ENCODE assay signal across 25 cellular contexts in the genomic region with DNA sequence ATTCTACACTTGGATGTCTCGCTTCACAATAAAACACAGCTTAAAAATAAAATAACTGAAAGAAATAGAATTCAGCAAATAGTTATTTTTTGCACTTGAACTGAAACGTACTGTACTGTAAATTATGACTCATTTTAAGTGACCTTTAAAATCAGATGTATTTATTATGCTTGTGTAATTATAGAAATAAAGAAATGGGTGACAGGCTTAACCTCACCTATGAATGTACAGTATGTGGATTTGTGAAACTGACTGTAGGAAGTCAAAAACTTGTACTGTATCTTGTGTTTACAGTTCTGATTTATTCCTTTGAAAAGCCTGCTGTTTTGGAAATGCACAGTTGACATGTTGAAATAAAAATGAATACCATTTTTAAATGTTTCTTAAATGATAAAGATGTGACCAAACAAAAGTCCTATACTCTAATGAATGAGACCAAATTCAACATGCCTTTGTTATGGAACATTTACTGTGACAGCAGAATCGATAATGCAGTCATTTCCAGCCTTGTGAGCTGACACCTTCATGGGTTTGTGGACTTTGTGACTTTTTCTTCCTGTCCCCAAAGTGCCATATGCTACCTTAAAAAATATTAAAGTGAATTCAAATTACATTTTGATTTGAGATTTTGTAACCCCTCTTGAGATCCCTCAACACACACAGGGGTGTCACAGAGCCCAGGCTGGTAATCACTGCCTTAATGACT. TPM values are rescaled to one million over a fixed set of nuclear protein-coding genes. Genes with fewer than 3 reads are reported as not detected.
DNase-seq lines count a peak whose midpoint lies in the region; ATAC-seq, FAIRE-seq and TF ChIP-seq lines count a peak whose summit lies in the region.
"Had no signal": no experiment of that assay in that cellular context is flagged by ENCODE, and none has a peak within 500 bp of the region (broad histone marks: within the 10 kb centered on the region; RNA-seq: fewer than 3 reads in every experiment).

No MANE protein-coding gene starts in this region.

- no peaks in the 10 kb centered on the region for H3K27me3 ChIP-seq in CD4-positive, CD25-positive, alpha-beta regulatory T cell (ENCODE audit: control insufficient read depth, insufficient read depth, low read length)
- no peaks in the 10 kb centered on the region for H3K27me3 ChIP-seq in thyroid gland

- H3K27ac Mint-ChIP-seq in CD4-positive, CD25-positive, alpha-beta regulatory T cell, result peak overlapping the region in 2 of 3 donors; percentile 14 to 79
- H3K27ac Mint-ChIP-seq in activated CD8-positive, alpha-beta T cell treated with anti-CD3 and anti-CD28 coated beads, Interleukin-2, amount 10 ng/mL, durations not matched to agents 7 days and 5 days, result peak overlapping the region; percentile 35
- H3K27ac Mint-ChIP-seq: activated naive CD8-positive, alpha-beta T cell treated with anti-CD3 and anti-CD28 coated beads, Interleukin-2, amount 50 U/mL, for 24 hours had no signal

- no peak for TF ChIP-seq CTCF in mucosa of descending colon (IDR thresholded peaks at IDR 0.05)
- no peak for TF ChIP-seq CTCF in thyroid gland (IDR thresholded peaks at IDR 0.05)

- H3K9me3 Mint-ChIP-seq in CD4-positive, CD25-positive, alpha-beta regulatory T cell, result no peaks in the 10 kb centered on the region
- H3K9me3 Mint-ChIP-seq in activated CD8-positive, alpha-beta T cell treated with anti-CD3 and anti-CD28 coated beads, Interleukin-2, amount 10 ng/mL, durations not matched to agents 7 days and 5 days (ENCODE audit: insufficient read depth), result no peaks in the 10 kb centered on the region
- H3K9me3 Mint-ChIP-seq: activated naive CD8-positive, alpha-beta T cell treated with anti-CD3 and anti-CD28 coated beads, Interleukin-2, amount 50 U/mL, for 24 hours; CD14-positive monocyte; naive B cell had no signal

- H3K4me3 ChIP-seq in CD4-positive, CD25-positive, alpha-beta regulatory T cell (ENCODE audit: low read depth, low read length), result no peak overlapping the region
- H3K4me3 ChIP-seq in mucosa of descending colon (no peak overlapping the region), thyroid gland (replicated peaks in 1 of 3) (no peak overlapping the region)
- H3K4me3 ChIP-seq: HAP-1, smooth muscle cell had no signal

- H3K27ac ChIP-seq in CD4-positive, CD25-positive, alpha-beta regulatory T cell (ENCODE audit: insufficient read depth, low read length, poor library complexity, severe bottlenecking), result peak overlapping the region; percentile 25
- H3K27ac ChIP-seq in thyroid gland, result peak overlapping the region in 1 of 3 donors; percentile 78

- CTCF ChIA-PET in activated CD8-positive, alpha-beta T cell treated with anti-CD3 and anti-CD28 coated beads, Interleukin-2, amount 10 ng/mL, durations not matched to agents 7 days and 5 days (lab: Charles Lee), result interaction anchor here (1.8 kb wide), 1 partner anchor 119 kb away, joined by 4 read pairs; no protein-coding TSS in a partner anchor

- no peak for ATAC-seq in CD4-positive, CD25-positive, alpha-beta regulatory T cell (ENCODE audit: low read depth in 2 of 2)
- ATAC-seq in activated CD8-positive, alpha-beta T cell treated with anti-CD3 and anti-CD28 coated beads, Interleukin-2, amount 10 ng/mL, durations not matched to agents 7 days and 5 days, result no peak
- ATAC-seq in mucosa of descending colon, result peak; percentile 3
- ATAC-seq in GM19023 (IDR thresholded peaks at IDR 0.05; ENCODE audit: unreplicated experiment), result no peak
- ATAC-seq in HG02642 (IDR thresholded peaks at IDR 0.05; ENCODE audit: poor library complexity, unreplicated experiment), result no peak
- ATAC-seq: activated naive CD8-positive, alpha-beta T cell treated with anti-CD3 and anti-CD28 coated beads, Interleukin-2, amount 50 U/mL, for 24 hours had no signal

- no peak overlapping the region for H3K4me3 Mint-ChIP-seq in CD4-positive, CD25-positive, alpha-beta regulatory T cell
- no peak overlapping the region for H3K4me3 Mint-ChIP-seq in activated CD8-positive, alpha-beta T cell treated with anti-CD3 and anti-CD28 coated beads, Interleukin-2, amount 10 ng/mL, durations not matched to agents 7 days and 5 days
- H3K4me3 Mint-ChIP-seq: activated naive CD8-positive, alpha-beta T cell treated with anti-CD3 and anti-CD28 coated beads, Interleukin-2, amount 50 U/mL, for 24 hours; CD14-positive monocyte; naive B cell had no signal

- WGBS in thyroid gland, 2 donors, result 81 to 83% methylated on average over 3 of the region's 3 CpGs

- intact Hi-C loops in mucosa of descending colon (cut with DNase I, micrococcal nuclease), result no loop called here
- intact Hi-C loops in thyroid gland (cut with DNase I), result no loop called here

- H3K36me3 ChIP-seq in CD4-positive, CD25-positive, alpha-beta regulatory T cell (ENCODE audit: control insufficient read depth, insufficient read depth, low read length), result peaks cover 81% of the 10 kb centered on the region
- H3K36me3 ChIP-seq in mucosa of descending colon (ENCODE audit: low read depth) (peaks cover 3% of the 10 kb centered on the region), thyroid gland (peaks cover 0 to 5% of the 10 kb centered on the region in 2 donors)
- H3K36me3 ChIP-seq: HAP-1 had no signal

- no peaks in the 10 kb centered on the region for H3K4me1 ChIP-seq in CD4-positive, CD25-positive, alpha-beta regulatory T cell (ENCODE audit: control insufficient read depth, insufficient read depth, low read length, poor library complexity, severe bottlenecking)
- peaks cover 29% of the 10 kb centered on the region for H3K4me1 ChIP-seq in mucosa of descending colon (ENCODE audit: low read depth)
- peaks cover 8 to 26% of the 10 kb centered on the region in 2 donors for H3K4me1 ChIP-seq in thyroid gland

- H3K27me3 Mint-ChIP-seq in CD4-positive, CD25-positive, alpha-beta regulatory T cell, result no peaks in the 10 kb centered on the region
- H3K27me3 Mint-ChIP-seq in activated CD8-positive, alpha-beta T cell treated with anti-CD3 and anti-CD28 coated beads, Interleukin-2, amount 10 ng/mL, durations not matched to agents 7 days and 5 days (ENCODE audit: low read depth), result no peaks in the 10 kb centered on the region
- H3K27me3 Mint-ChIP-seq: activated naive CD8-positive, alpha-beta T cell treated with anti-CD3 and anti-CD28 coated beads, Interleukin-2, amount 50 U/mL, for 24 hours; naive B cell had no signal

- no peaks in the 10 kb centered on the region for H3K9me3 ChIP-seq in CD4-positive, CD25-positive, alpha-beta regulatory T cell (ENCODE audit: control insufficient read depth in 2 of 2, low read length in 2 of 2)
- H3K9me3 ChIP-seq in mucosa of descending colon, result no peaks in the 10 kb centered on the region
- H3K9me3 ChIP-seq in thyroid gland, result no peaks in the 10 kb centered on the region
- H3K9me3 ChIP-seq: HAP-1 had no signal

- peaks cover 12 to 24% (median 13%) of the 10 kb centered on the region in 4 donors for H3K4me1 Mint-ChIP-seq in CD4-positive, CD25-positive, alpha-beta regulatory T cell
- no peaks in the 10 kb centered on the region for H3K4me1 Mint-ChIP-seq in activated CD8-positive, alpha-beta T cell treated with anti-CD3 and anti-CD28 coated beads, Interleukin-2, amount 10 ng/mL, durations not matched to agents 7 days and 5 days (ENCODE audit: low read depth)
- H3K4me1 Mint-ChIP-seq: CD14-positive monocyte had no signal

- peaks cover 56% of the 10 kb centered on the region for H3K36me3 Mint-ChIP-seq in CD4-positive, CD25-positive, alpha-beta regulatory T cell
- H3K36me3 Mint-ChIP-seq in activated CD8-positive, alpha-beta T cell treated with anti-CD3 and anti-CD28 coated beads, Interleukin-2, amount 10 ng/mL, durations not matched to agents 7 days and 5 days (ENCODE audit: low read depth), result peaks cover 55% of the 10 kb centered on the region

- peak; percentile 39 for FAIRE-seq in GM18507 (lab: Jason Lieb, UNC)
- FAIRE-seq: colon, urothelium cell line had no signal

- DNase-seq in CD4-positive, CD25-positive, alpha-beta regulatory T cell, result no peak
- DNase-seq in GM18507 (ENCODE audit: extremely low spot score, insufficient read length, low read depth) (no peak), mucosa of descending colon (no peak), thyroid gland (no peak), NOMO-1 treated with dmso at 0.1 percent for 144 hours (lab: John Stamatoyannopoulos, UW; ENCODE audit: unreplicated experiment) (no peak)
- no peak for DNase-seq in activated CD8-positive, alpha-beta T cell treated with anti-CD3 and anti-CD28 coated beads, Interleukin-2, amount 10 ng/mL, durations not matched to agents 7 days and 5 days
- DNase-seq: activated CD4-positive, alpha-beta T cell treated with anti-CD3 and anti-CD28 coated beads for 1 hour; activated naive CD8-positive, alpha-beta T cell treated with anti-CD3 and anti-CD28 coated beads, Interleukin-2, amount 50 U/mL, for 24 hours; DMS 273 treated with DMSO at 0.1 percent for 48 hours; KG1; kidney glomerular epithelial cell; mesenchymal stem cell; MV-4-11; naive B cell; NCI-H187 treated with DMSO at 0.1 percent for 48 hours; NCI-H2227 treated with DMSO at 0.1 percent for 48 hours; SHP77 treated with DMSO at 0.1 percent for 48 hours; stimulated activated CD4-positive, alpha-beta T cell treated with anti-CD3 and anti-CD28 coated beads, Interleukin-4, amount 100 ng/mL, for 24 hours had no signal

- TF ChIP-seq POLR2A in thyroid gland (IDR thresholded peaks at IDR 0.05), result no peak

- POLR2A ChIA-PET in activated CD8-positive, alpha-beta T cell treated with anti-CD3 and anti-CD28 coated beads, Interleukin-2, amount 10 ng/mL, durations not matched to agents 7 days and 5 days (lab: Charles Lee), result no interaction called here

RNA-seq across cellular contexts. Expression of a gene that starts 32.7 kb away (rescaled TPM):
- total RNA-seq in CD4-positive, CD25-positive, alpha-beta regulatory T cell, result 10.7 TPM
- 10 to 100 TPM; 10.9 to 14.9 (median 14.5) TPM for polyA plus RNA-seq in CD4-positive, CD25-positive, alpha-beta regulatory T cell
- total RNA-seq in activated CD8-positive, alpha-beta T cell treated with anti-CD3 and anti-CD28 coated beads, Interleukin-2, amount 10 ng/mL, durations not matched to agents 7 days and 5 days, result 10 to 100 TPM; 18.4 to 23.2 TPM
- total RNA-seq in mucosa of descending colon (1 to 10 TPM; 1.7 to 4.1 (median 4.0) TPM), thyroid gland (1 to 10 TPM; 5.6 to 9.0 (median 7.3) TPM)
